Comparison of ENCODE assay signal across 10 cellular contexts in genomic region chr15:73318463-73319351, GRCh38. TPM values are rescaled to one million over a fixed set of nuclear protein-coding genes. Genes with fewer than 3 reads are reported as not detected.
A peak's percentile ranks its signal among the peaks of the same experiment; 100 is the strongest.
DNase-seq lines count a peak whose midpoint lies in the region; ATAC-seq and TF ChIP-seq lines count a peak whose summit lies in the region.
"Had no signal": no experiment of that assay in that cellular context is flagged by ENCODE, and none has a peak within 500 bp of the region (broad histone marks: within the 10 kb centered on the region; RNA-seq: fewer than 3 reads in every experiment).

No MANE protein-coding gene starts in this region.

- no peak for DNase-seq in natural killer cell treated with Interleukin-12 subunit alpha and Interleukin-12 subunit beta and Interleukin-15 and Interleukin-18, amount 100 ng/mL, for 72 hours (ENCODE audit: low spot score)
- no peak for DNase-seq in natural killer cell
- DNase-seq in RWPE2 (ENCODE audit: low spot score), result peak; percentile 65
- DNase-seq in inferior parietal cortex (ENCODE audit: extremely low spot score), result peak; percentile 11
- peak; percentile 50 for DNase-seq in upper lobe of right lung
- no peak for DNase-seq in NCI-H1694 treated with DMSO at 0.1 percent for 48 hours (lab: John Stamatoyannopoulos, UW)
- DNase-seq in pons (ENCODE audit: low spot score), result no peak
- no peak for DNase-seq in AG08396 (ENCODE audit: low spot score)
- DNase-seq: activated naive CD4-positive, alpha-beta T cell treated with anti-CD3 and anti-CD28 coated beads, Interleukin-2, amount 10 ng/mL, durations not matched to agents 7 days and 5 days had no signal

- H3K4me3 ChIP-seq in RWPE2 (ENCODE audit: severe bottlenecking), result no peak overlapping the region
- no peak overlapping the region for H3K4me3 ChIP-seq in upper lobe of right lung

- H3K36me3 ChIP-seq in RWPE2 (ENCODE audit: low read depth), result no peaks in the 10 kb centered on the region
- H3K36me3 ChIP-seq in upper lobe of right lung, result no peaks in the 10 kb centered on the region

- H3K9me3 ChIP-seq in RWPE2 (ENCODE audit: severe bottlenecking) (no peaks in the 10 kb centered on the region), upper lobe of right lung (no peaks in the 10 kb centered on the region)

- H3K4me3 Mint-ChIP-seq in natural killer cell treated with Interleukin-12 subunit alpha and Interleukin-12 subunit beta and Interleukin-15 and Interleukin-18, amount 100 ng/mL, for 72 hours, result no peak overlapping the region
- no peak overlapping the region for H3K4me3 Mint-ChIP-seq in natural killer cell
- H3K4me3 Mint-ChIP-seq: activated naive CD4-positive, alpha-beta T cell treated with anti-CD3 and anti-CD28 coated beads, Interleukin-2, amount 10 ng/mL, durations not matched to agents 7 days and 5 days had no signal

- H3K36me3 Mint-ChIP-seq in natural killer cell treated with Interleukin-12 subunit alpha and Interleukin-12 subunit beta and Interleukin-15 and Interleukin-18, amount 100 ng/mL, for 72 hours, result no peaks in the 10 kb centered on the region
- no peaks in the 10 kb centered on the region for H3K36me3 Mint-ChIP-seq in natural killer cell
- H3K36me3 Mint-ChIP-seq: activated naive CD4-positive, alpha-beta T cell treated with anti-CD3 and anti-CD28 coated beads, Interleukin-2, amount 10 ng/mL, durations not matched to agents 7 days and 5 days had no signal

- ATAC-seq in natural killer cell treated with Interleukin-12 subunit alpha and Interleukin-12 subunit beta and Interleukin-15 and Interleukin-18, amount 100 ng/mL, for 72 hours, result peak; percentile 25 to 58
- ATAC-seq in natural killer cell (no peak), RWPE2 (ENCODE audit: low read depth) (peak; percentile 6; the same call in 1 of the 3 replicates), upper lobe of right lung (no peak)

- no peak overlapping the region for H3K27ac Mint-ChIP-seq in natural killer cell treated with Interleukin-12 subunit alpha and Interleukin-12 subunit beta and Interleukin-15 and Interleukin-18, amount 100 ng/mL, for 72 hours
- H3K27ac Mint-ChIP-seq in natural killer cell, result no peak overlapping the region
- H3K27ac Mint-ChIP-seq: activated naive CD4-positive, alpha-beta T cell treated with anti-CD3 and anti-CD28 coated beads, Interleukin-2, amount 10 ng/mL, durations not matched to agents 7 days and 5 days had no signal

- intact Hi-C loops in natural killer cell (cut with micrococcal nuclease), result no loop called here
- intact Hi-C loops in upper lobe of right lung (cut with DNase I), result no loop called here

- H3K27me3 Mint-ChIP-seq in natural killer cell treated with Interleukin-12 subunit alpha and Interleukin-12 subunit beta and Interleukin-15 and Interleukin-18, amount 100 ng/mL, for 72 hours, result peaks cover 0 to 13% of the 10 kb centered on the region in 2 donors
- peaks cover 15 to 30% of the 10 kb centered on the region in 2 donors for H3K27me3 Mint-ChIP-seq in natural killer cell (ENCODE audit: low read depth in 2 of 2)

- H3K9me3 Mint-ChIP-seq in natural killer cell treated with Interleukin-12 subunit alpha and Interleukin-12 subunit beta and Interleukin-15 and Interleukin-18, amount 100 ng/mL, for 72 hours, result no peaks in the 10 kb centered on the region
- H3K9me3 Mint-ChIP-seq in natural killer cell, result no peaks in the 10 kb centered on the region
- H3K9me3 Mint-ChIP-seq: activated naive CD4-positive, alpha-beta T cell treated with anti-CD3 and anti-CD28 coated beads, Interleukin-2, amount 10 ng/mL, durations not matched to agents 7 days and 5 days had no signal

- TF ChIP-seq CTCF in natural killer cell (IDR thresholded peaks at IDR 0.05), result no peak
- TF ChIP-seq CTCF in RWPE2 (IDR thresholded peaks at IDR 0.05; ENCODE audit: poor library complexity, severe bottlenecking), result no peak
- TF ChIP-seq CTCF in upper lobe of right lung (IDR thresholded peaks at IDR 0.05), result no peak

- H3K27me3 ChIP-seq in RWPE2 (ENCODE audit: insufficient read depth, poor library complexity, severe bottlenecking) (peaks cover 30% of the 10 kb centered on the region), upper lobe of right lung (peaks cover 29% of the 10 kb centered on the region)

- H3K27ac ChIP-seq in RWPE2 (ENCODE audit: poor library complexity, severe bottlenecking), result no peak overlapping the region
- no peak overlapping the region for H3K27ac ChIP-seq in upper lobe of right lung
- H3K27ac ChIP-seq: epithelial cell of prostate had no signal

- H3K4me1 ChIP-seq in RWPE2 (ENCODE audit: insufficient read depth, poor library complexity, severe bottlenecking), result no peaks in the 10 kb centered on the region
- H3K4me1 ChIP-seq in upper lobe of right lung, result no peaks in the 10 kb centered on the region

- peaks cover 0 to 3% of the 10 kb centered on the region in 2 donors for H3K4me1 Mint-ChIP-seq in natural killer cell treated with Interleukin-12 subunit alpha and Interleukin-12 subunit beta and Interleukin-15 and Interleukin-18, amount 100 ng/mL, for 72 hours (ENCODE audit: low read depth in 2 of 2)
- H3K4me1 Mint-ChIP-seq in natural killer cell, result no peaks in the 10 kb centered on the region
- H3K4me1 Mint-ChIP-seq: activated naive CD4-positive, alpha-beta T cell treated with anti-CD3 and anti-CD28 coated beads, Interleukin-2, amount 10 ng/mL, durations not matched to agents 7 days and 5 days had no signal

RNA-seq across cellular contexts. Expression of gene HCN4, which starts 50.1 kb away (rescaled TPM):
- total RNA-seq in natural killer cell treated with Interleukin-12 subunit alpha and Interleukin-12 subunit beta and Interleukin-15 and Interleukin-18, amount 100 ng/mL, for 72 hours, result not detected
- total RNA-seq in natural killer cell, result not detected
- 0.06 TPM for total RNA-seq in upper lobe of right lung

Comparison
In these comparisons a context has a peak if more than half of its experiments do, and no peak if none do; other contexts are left out.
1. ATAC-seq: peak in natural killer cell treated with Interleukin-12 subunit alpha and Interleukin-12 subunit beta and Interleukin-15 and Interleukin-18, amount 100 ng/mL, for 72 hours (2 of 2) and RWPE2 (single experiment); none in natural killer cell (0 of 3) and upper lobe of right lung (single experiment).
2. DNase-seq: peak in RWPE2 (single experiment), inferior parietal cortex (single experiment) and upper lobe of right lung (single experiment); none in natural killer cell treated with Interleukin-12 subunit alpha and Interleukin-12 subunit beta and Interleukin-15 and Interleukin-18, amount 100 ng/mL, for 72 hours (single experiment), natural killer cell (single experiment), NCI-H1694 treated with DMSO at 0.1 percent for 48 hours (single experiment), pons (single experiment) and AG08396 (single experiment).